In genomic region chr1:102431253-102431652, GRCh38 we compare ENCODE assay signal across 20 cellular contexts.
DNase-seq lines count a peak whose midpoint lies in the region; ATAC-seq, FAIRE-seq and TF ChIP-seq lines count a peak whose summit lies in the region.
"Had no signal": no experiment of that assay in that cellular context is flagged by ENCODE, and none has a peak within 500 bp of the region (broad histone marks: within the 10 kb centered on the region; RNA-seq: fewer than 3 reads in every experiment).

No MANE protein-coding gene starts in this region.

- no peak overlapping the region for H3K9ac ChIP-seq in GM12878 (ENCODE audit: control insufficient read depth, insufficient read depth, low read length)
- H3K9ac ChIP-seq: BLaER1 treated with 17β-estradiol and CSF1 and Interleukin-3, amounts not matched to agents 10 nM and 100 nM had no signal

- H3K9me3 ChIP-seq in GM12878 (replicated peaks; ENCODE audit: control insufficient read depth, insufficient read depth, low read length) = no peaks in the 10 kb centered on the region
- no peaks in the 10 kb centered on the region for H3K9me3 ChIP-seq in esophagus squamous epithelium
- H3K9me3 ChIP-seq: A549, Caco-2 had no signal

- 0% methylated on average over 1 of the region's 1 CpG for WGBS in GM12878 (ENCODE audit: insufficient coverage, insufficient replicate concordance, low lambda C conversion rate, missing lambda C conversion rate)
- 92 to 100% methylated on average over 1 of the region's 1 CpG for WGBS in esophagus squamous epithelium, 2 donors

- SMC1A ChIA-PET in GM12878 (lab: Charles Lee; ENCODE audit: uncharacterized antibody, unreplicated experiment) = no interaction called here

- CTCF ChIA-PET in GM12878 (lab: Yijun Ruan, JAX) = no interaction called here

- H2AFZ ChIP-seq in GM12878 (ENCODE audit: control insufficient read depth, low read depth, low read length) = no peak overlapping the region

- TF ChIP-seq CTCF in GM12865 (IDR thresholded peaks at IDR 0.05; ENCODE audit: insufficient read depth, low read depth, low read length, missing control alignments) = no peak
- no peak for TF ChIP-seq CTCF in GM12878 (IDR thresholded peaks at IDR 0.05 in 2 of 3, conservative IDR thresholded peaks at IDR 0.05 in 1 of 3; ENCODE audit: control insufficient read depth in 2 of 3, extremely low read depth in 1 of 3, insufficient read depth in 1 of 3, low read depth in 3 of 3, low read length in 3 of 3)
- TF ChIP-seq CTCF in esophagus squamous epithelium (IDR thresholded peaks at IDR 0.05) = no peak

- TF ChIP-seq RAD21 in GM12878 (IDR thresholded peaks at IDR 0.05; ENCODE audit: insufficient read depth, low read depth, low read length) = no peak

- TF ChIP-seq POLR2A in GM12878 (IDR thresholded peaks at IDR 0.05; ENCODE audit: low read depth, low read length) (no peak), esophagus squamous epithelium (IDR thresholded peaks at IDR 0.05) (no peak)

- POLR2A ChIA-PET in GM12878 (lab: Charles Lee) = no interaction called here

- DNase-seq in GM12865 (ENCODE audit: low read depth) = peak; percentile 14
- no peak for DNase-seq in GM12878 (ENCODE audit: low read depth, low spot score)
- DNase-seq in esophagus squamous epithelium (lab: John Stamatoyannopoulos, UW) = no peak
- no peak for DNase-seq in NAMALWA (ENCODE audit: low spot score)
- DNase-seq: AML-193; Caco-2; Calu3; CD4-positive, alpha-beta T cell; CD8-positive, alpha-beta T cell; DMS79 treated with DMSO at 0.1 percent for 48 hours; GF-D8 had no signal

- no peaks in the 10 kb centered on the region for H3K27me3 ChIP-seq in GM12878 (replicated peaks in 1 of 2; ENCODE audit: control insufficient read depth in 2 of 2, insufficient read depth in 2 of 2, low read length in 1 of 2)
- H3K27me3 ChIP-seq in esophagus squamous epithelium = no peaks in the 10 kb centered on the region
- H3K27me3 ChIP-seq: BLaER1 treated with 17β-estradiol and CSF1 and Interleukin-3, amounts not matched to agents 10 nM and 100 nM had no signal

- H3K27ac ChIP-seq in GM12878 (ENCODE audit: control insufficient read depth, insufficient read depth) (no peak overlapping the region), esophagus squamous epithelium (no peak overlapping the region)
- H3K27ac ChIP-seq: 22Rv1; A549; BLaER1 treated with 17β-estradiol and CSF1 and Interleukin-3, amounts not matched to agents 10 nM and 100 nM; C4-2B had no signal

- ATAC-seq in GM18520 (IDR thresholded peaks at IDR 0.05; ENCODE audit: unreplicated experiment) = peak; percentile 40
- ATAC-seq in GM12878 = peak; percentile 51
- ATAC-seq: A549; CD8-positive, alpha-beta T cell had no signal

- no peaks in the 10 kb centered on the region for H3K36me3 ChIP-seq in GM12878 (ENCODE audit: control insufficient read depth in 2 of 2, insufficient read depth in 2 of 2, low read length in 1 of 2)
- no peaks in the 10 kb centered on the region for H3K36me3 ChIP-seq in esophagus squamous epithelium
- H3K36me3 ChIP-seq: BLaER1 treated with 17β-estradiol and CSF1 and Interleukin-3, amounts not matched to agents 10 nM and 100 nM had no signal

- H3K4me1 ChIP-seq in GM12878 (ENCODE audit: control insufficient read depth, insufficient read depth, low read length) (no peaks in the 10 kb centered on the region), esophagus squamous epithelium (no peaks in the 10 kb centered on the region)
- H3K4me1 ChIP-seq: A549; BLaER1 treated with 17β-estradiol and CSF1 and Interleukin-3, amounts not matched to agents 10 nM and 100 nM; Caco-2 had no signal

- RAD21 ChIA-PET in GM12878 (lab: Charles Lee; ENCODE audit: unreplicated experiment) = no interaction called here

- H3K4me2 ChIP-seq in GM12878 (ENCODE audit: control insufficient read depth, insufficient read depth) = no peak overlapping the region
- H3K4me2 ChIP-seq: A549; BLaER1 treated with 17β-estradiol and CSF1 and Interleukin-3, amounts not matched to agents 10 nM and 100 nM had no signal

- no peak overlapping the region for H3K4me3 ChIP-seq in GM12865 (ENCODE audit: low read depth, low read length)
- H3K4me3 ChIP-seq in GM12878 = no peak overlapping the region
- no peak overlapping the region for H3K4me3 ChIP-seq in esophagus squamous epithelium
- H3K4me3 ChIP-seq: A549; BLaER1 treated with 17β-estradiol and CSF1 and Interleukin-3, amounts not matched to agents 10 nM and 100 nM had no signal

- in situ Hi-C loops in GM12878 (cut with MboI) = loop anchor here (10.0 kb wide), 1 partner anchor 906 kb away; no protein-coding TSS in a partner anchor

- no peak for TF ChIP-seq EP300 in GM12878 (IDR thresholded peaks at IDR 0.05; ENCODE audit: borderline replicate concordance in 1 of 2, control insufficient read depth in 1 of 2, low read depth in 2 of 2, low read length in 2 of 2)

- no peak for FAIRE-seq in GM12878 (lab: Jason Lieb, UNC)
- FAIRE-seq: A549, D721Med, G401.6, GM12892, GM18507 had no signal

- H3K79me2 ChIP-seq in GM12878 (ENCODE audit: control insufficient read depth, insufficient read depth, low read length) = no peaks in the 10 kb centered on the region

- no peaks in the 10 kb centered on the region for H4K20me1 ChIP-seq in GM12878 (ENCODE audit: control insufficient read depth, insufficient read depth)
- H4K20me1 ChIP-seq: BLaER1 treated with 17β-estradiol and CSF1 and Interleukin-3, amounts not matched to agents 10 nM and 100 nM had no signal

- BruUV-seq in GM12878 (replicated peaks; lab: Mats Ljungman, UMichigan) = no TSS peak

- intact Hi-C loops in GM12878 (cut with micrococcal nuclease; ENCODE audit: unreplicated experiment) (no loop called here), esophagus squamous epithelium (cut with DNase I) (no loop called here)

TF ChIP-seq in GM12878, 131 proteins besides CTCF, POLR2A, EP300 and RAD21:
- no peak for TF ChIP-seq RAD51 (IDR thresholded peaks at IDR 0.05)
- TF ChIP-seq TCF12 (IDR thresholded peaks at IDR 0.05; ENCODE audit: low read depth, low read length) = no peak
- peak; percentile 43; the same call in 1 of the 2 replicates for TF ChIP-seq SPI1 (IDR thresholded peaks at IDR 0.05; ENCODE audit: borderline replicate concordance, insufficient read depth, low read depth, low read length)
- TF ChIP-seq EED (IDR thresholded peaks at IDR 0.05; ENCODE audit: low read depth) = no peak
- no peak for TF ChIP-seq IKZF1 (conservative IDR thresholded peaks at IDR 0.05)
- no peak for TF ChIP-seq NR2F1 (conservative IDR thresholded peaks at IDR 0.05)
- TF ChIP-seq RELA (IDR thresholded peaks at IDR 0.05; ENCODE audit: borderline replicate concordance, partially characterized antibody) = no peak
- no peak for TF ChIP-seq SMARCA5 (IDR thresholded peaks at IDR 0.05)
- no peak for TF ChIP-seq KLF5 (IDR thresholded peaks at IDR 0.05; ENCODE audit: partially characterized antibody)
- peak; percentile 33; the same call in 1 of the 2 replicates for TF ChIP-seq JUNB (IDR thresholded peaks at IDR 0.05)
- no peak for TF ChIP-seq PAX8 (IDR thresholded peaks at IDR 0.05)
- TF ChIP-seq BCL3 (IDR thresholded peaks at IDR 0.05; ENCODE audit: borderline replicate concordance, insufficient read depth, low read depth, low read length, poor library complexity, severe bottlenecking) = no peak
